In the genomic region with DNA sequence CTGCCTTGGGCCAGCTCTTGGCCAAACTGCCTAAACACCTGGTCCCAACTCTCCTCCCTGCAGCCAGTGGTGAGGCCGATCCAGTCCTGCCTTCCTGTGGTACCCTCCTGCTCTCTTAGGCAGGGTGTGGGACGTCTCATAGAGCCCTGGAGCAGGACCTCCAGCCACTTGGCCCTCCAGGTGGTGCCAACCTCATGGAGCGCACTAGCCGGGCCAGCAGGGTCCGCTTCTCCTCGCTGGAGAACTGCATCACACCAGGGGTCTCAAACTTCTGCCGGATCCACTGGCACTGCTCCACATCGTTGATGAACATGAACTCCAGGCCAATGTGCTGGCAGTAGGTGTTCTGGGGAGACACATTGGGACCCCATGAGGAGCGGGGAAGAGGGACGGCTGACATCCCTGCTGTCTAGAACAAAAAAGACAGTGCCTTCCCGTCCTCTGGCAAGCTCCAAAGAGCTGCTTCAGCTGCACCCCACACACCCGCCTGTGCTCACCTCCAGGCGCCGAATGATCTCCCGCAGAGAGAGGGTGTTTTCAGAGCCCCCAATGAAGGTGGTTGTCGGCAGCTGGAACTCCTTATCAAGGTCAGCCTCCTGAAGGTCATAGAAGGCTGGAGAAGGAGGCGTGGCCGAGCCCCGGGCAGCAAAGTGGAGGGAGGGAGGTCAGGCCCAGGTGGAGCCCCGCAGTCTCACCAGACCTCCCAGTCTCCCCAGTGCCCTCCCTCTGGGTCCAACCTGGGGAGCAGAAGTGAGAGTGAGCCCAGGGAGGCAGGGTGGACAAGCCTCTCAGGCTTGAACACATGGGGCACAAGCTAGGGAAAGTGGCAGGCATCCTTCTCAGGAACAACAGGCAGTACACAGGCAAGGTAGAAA, we compare ENCODE assay signal across 29 cellular contexts. TPM values are rescaled to one million over a fixed set of nuclear protein-coding genes. Genes with fewer than 3 reads are reported as not detected.
A peak's percentile ranks its signal among the peaks of the same experiment; 100 is the strongest.
DNase-seq lines count a peak whose midpoint lies in the region; ATAC-seq and TF ChIP-seq lines count a peak whose summit lies in the region.
"Had no signal": no experiment of that assay in that cellular context is flagged by ENCODE, and none has a peak within 500 bp of the region (broad histone marks: within the 10 kb centered on the region; RNA-seq: fewer than 3 reads in every experiment).

No MANE protein-coding gene starts in this region.

- TF ChIP-seq CTCF in HEK293 (tag by site-specific recombination; IDR thresholded peaks at IDR 0.05): no peak
- TF ChIP-seq CTCF in spleen (IDR thresholded peaks at IDR 0.05 in 8 of 11, conservative IDR thresholded peaks at IDR 0.05 in 3 of 11): no peak

- no peaks in the 10 kb centered on the region for H3K36me3 Mint-ChIP-seq in activated CD8-positive, alpha-beta memory T cell treated with anti-CD3 and anti-CD28 coated beads, Interleukin-2, amount 10 ng/mL, durations not matched to agents 7 days and 5 days
- H3K36me3 Mint-ChIP-seq: CD8-positive, alpha-beta T cell; IgD-negative memory B cell had no signal

- CTCF ChIA-PET in activated CD8-positive, alpha-beta memory T cell treated with anti-CD3 and anti-CD28 coated beads, Interleukin-2, amount 10 ng/mL, durations not matched to agents 7 days and 5 days (lab: Charles Lee): no interaction called here
- CTCF ChIA-PET in HEK293 (lab: Yijun Ruan, JAX): interaction anchor here (0.7 kb wide), 1 partner anchor 42 kb away, joined by 3 read pairs; no protein-coding TSS in a partner anchor

- H3K4me3 ChIP-seq in HEK293 (ENCODE audit: low read depth, low read length) (no peak overlapping the region), spleen (no peak overlapping the region)
- H3K4me3 ChIP-seq: SK-N-MC had no signal

- H3K27ac ChIP-seq in HEK293 (ENCODE audit: extremely low read depth, low read depth, low read length): no peak overlapping the region
- H3K27ac ChIP-seq in spleen: no peak overlapping the region
- H3K27ac ChIP-seq: 22Rv1, SK-N-MC had no signal

- peaks cover 3% of the 10 kb centered on the region for H3K27me3 Mint-ChIP-seq in activated CD8-positive, alpha-beta memory T cell treated with anti-CD3 and anti-CD28 coated beads, Interleukin-2, amount 10 ng/mL, durations not matched to agents 7 days and 5 days

- no peak for ATAC-seq in activated CD8-positive, alpha-beta memory T cell treated with anti-CD3 and anti-CD28 coated beads, Interleukin-2, amount 10 ng/mL, durations not matched to agents 7 days and 5 days
- ATAC-seq: CD8-positive, alpha-beta T cell had no signal

- H3K4me1 Mint-ChIP-seq in activated CD8-positive, alpha-beta memory T cell treated with anti-CD3 and anti-CD28 coated beads, Interleukin-2, amount 10 ng/mL, durations not matched to agents 7 days and 5 days: no peaks in the 10 kb centered on the region
- H3K4me1 Mint-ChIP-seq: IgD-negative memory B cell had no signal

- H3K9me3 ChIP-seq in HEK293 (ENCODE audit: control insufficient read depth, insufficient read depth, low read depth, low read length) (no peaks in the 10 kb centered on the region), spleen (no peaks in the 10 kb centered on the region)

- H3K4me1 ChIP-seq in HEK293 (ENCODE audit: control insufficient read depth, insufficient read depth, low read length): no peaks in the 10 kb centered on the region
- H3K4me1 ChIP-seq in spleen: no peaks in the 10 kb centered on the region

- POLR2A ChIA-PET in HEK293 (lab: Yijun Ruan, JAX): no interaction called here

- TF ChIP-seq POLR2A in spleen (IDR thresholded peaks at IDR 0.05): no peak

- H3K27me3 ChIP-seq in spleen (replicated peaks in 1 of 7): peaks cover 0 to 45% (median 0%) of the 10 kb centered on the region in 7 donors

- no peaks in the 10 kb centered on the region for H3K9me3 Mint-ChIP-seq in activated CD8-positive, alpha-beta memory T cell treated with anti-CD3 and anti-CD28 coated beads, Interleukin-2, amount 10 ng/mL, durations not matched to agents 7 days and 5 days (ENCODE audit: low read depth)
- H3K9me3 Mint-ChIP-seq: CD8-positive, alpha-beta T cell; HFFc6; IgD-negative memory B cell had no signal

- intact Hi-C loops in spleen (cut with DNase I; ENCODE audit: low total_unique reads): no loop called here

- H3K36me3 ChIP-seq in HEK293 (ENCODE audit: control insufficient read depth in 2 of 2, insufficient read depth in 1 of 2, low read length in 2 of 2): peaks cover 0 to 15% of the 10 kb centered on the region in 2 experiments; a peak in 1 of 3 replicates
- no peaks in the 10 kb centered on the region for H3K36me3 ChIP-seq in spleen

- DNase-seq in activated CD8-positive, alpha-beta memory T cell treated with anti-CD3 and anti-CD28 coated beads for 24 hours: peak; percentile 38
- no peak for DNase-seq in activated CD8-positive, alpha-beta memory T cell treated with anti-CD3 and anti-CD28 coated beads, Interleukin-2, amount 10 ng/mL, durations not matched to agents 7 days and 5 days
- peak; percentile 5 for DNase-seq in iPS-NIHi7 (ENCODE audit: extremely low spot score)
- DNase-seq in spleen: peak; percentile 61
- no peak for DNase-seq in cortex of kidney (lab: John Stamatoyannopoulos, UW)
- DNase-seq in AML-193 (lab: John Stamatoyannopoulos, UW): no peak
- no peak for DNase-seq in medulla oblongata (ENCODE audit: extremely low spot score)
- DNase-seq: ACHN; C1 segment of cervical spinal cord; CD8-positive, alpha-beta T cell; DMS53; EL; GF-D8; HFFc6; Karpas-422; MV-4-11; NCI-H1105 treated with DMSO at 0.1 percent for 48 hours; NCI-H1694; NCI-H2081; NCI-H2171; NCI-H345; NCI-H524; NCI-H774; SHP77 treated with DMSO at 0.1 percent for 48 hours had no signal

- 82 to 89% (median 83%) methylated on average over 14 to 20 of the region's 20 CpGs for WGBS in spleen, 5 donors

- no peak overlapping the region for H3K27ac Mint-ChIP-seq in activated CD8-positive, alpha-beta memory T cell treated with anti-CD3 and anti-CD28 coated beads, Interleukin-2, amount 10 ng/mL, durations not matched to agents 7 days and 5 days
- H3K27ac Mint-ChIP-seq: CD8-positive, alpha-beta T cell; HFFc6; IgD-negative memory B cell had no signal

- H3K4me3 Mint-ChIP-seq in activated CD8-positive, alpha-beta memory T cell treated with anti-CD3 and anti-CD28 coated beads, Interleukin-2, amount 10 ng/mL, durations not matched to agents 7 days and 5 days: no peak overlapping the region
- H3K4me3 Mint-ChIP-seq: CD8-positive, alpha-beta T cell; HFFc6; IgD-negative memory B cell had no signal

TF ChIP-seq in HEK293, 187 proteins besides CTCF, POLR2A, EP300 and RAD21:
- TF ChIP-seq MEIS1 (CRISPR knock-in tag; IDR thresholded peaks at IDR 0.05; ENCODE audit: borderline replicate concordance) (no peak), SETDB1 (IDR thresholded peaks at IDR 0.05; ENCODE audit: insufficient read length, low read length) (no peak), ZNF747 (tag by site-specific recombination; IDR thresholded peaks at IDR 0.05) (no peak), ZNF707 (tag by site-specific recombination; IDR thresholded peaks at IDR 0.05) (no peak), ZNF366 (tag by site-specific recombination; conservative IDR thresholded peaks at IDR 0.05) (no peak), ZNF843 (tag by site-specific recombination; IDR thresholded peaks at IDR 0.05) (no peak), ZIC2 (tag by site-specific recombination; IDR thresholded peaks at IDR 0.05) (peak; percentile 57)

RNA-seq across cellular contexts. Expression of a gene that starts 10.2 kb away (rescaled TPM):
- total RNA-seq in activated CD8-positive, alpha-beta memory T cell treated with anti-CD3 and anti-CD28 coated beads, Interleukin-2, amount 10 ng/mL, durations not matched to agents 7 days and 5 days: under 1 TPM; 0.09 to 0.35 TPM
- 1 to 10 TPM in 1 of 7 donors, under 1 TPM in 4, not detected in 2; 0.09 to 1.6 (median 0.19) TPM for total RNA-seq in spleen
- under 1 TPM; 0.11 to 0.45 (median 0.20) TPM for polyA plus RNA-seq in spleen
- total RNA-seq: RPMI7951 had no signal
- polyA plus RNA-seq: IgD-negative memory B cell had no signal

Comparison
In these comparisons a context has a peak if more than half of its experiments do, and no peak if none do; other contexts are left out.
1. DNase-seq: peak in activated CD8-positive, alpha-beta memory T cell treated with anti-CD3 and anti-CD28 coated beads for 24 hours (single experiment), iPS-NIHi7 (single experiment) and spleen (single experiment); none in activated CD8-positive, alpha-beta memory T cell treated with anti-CD3 and anti-CD28 coated beads, Interleukin-2, amount 10 ng/mL, durations not matched to agents 7 days and 5 days (single experiment), cortex of kidney (single experiment), AML-193 (0 of 2) and medulla oblongata (single experiment).